16 cellular contexts compared by ENCODE assay signal in the genomic region with DNA sequence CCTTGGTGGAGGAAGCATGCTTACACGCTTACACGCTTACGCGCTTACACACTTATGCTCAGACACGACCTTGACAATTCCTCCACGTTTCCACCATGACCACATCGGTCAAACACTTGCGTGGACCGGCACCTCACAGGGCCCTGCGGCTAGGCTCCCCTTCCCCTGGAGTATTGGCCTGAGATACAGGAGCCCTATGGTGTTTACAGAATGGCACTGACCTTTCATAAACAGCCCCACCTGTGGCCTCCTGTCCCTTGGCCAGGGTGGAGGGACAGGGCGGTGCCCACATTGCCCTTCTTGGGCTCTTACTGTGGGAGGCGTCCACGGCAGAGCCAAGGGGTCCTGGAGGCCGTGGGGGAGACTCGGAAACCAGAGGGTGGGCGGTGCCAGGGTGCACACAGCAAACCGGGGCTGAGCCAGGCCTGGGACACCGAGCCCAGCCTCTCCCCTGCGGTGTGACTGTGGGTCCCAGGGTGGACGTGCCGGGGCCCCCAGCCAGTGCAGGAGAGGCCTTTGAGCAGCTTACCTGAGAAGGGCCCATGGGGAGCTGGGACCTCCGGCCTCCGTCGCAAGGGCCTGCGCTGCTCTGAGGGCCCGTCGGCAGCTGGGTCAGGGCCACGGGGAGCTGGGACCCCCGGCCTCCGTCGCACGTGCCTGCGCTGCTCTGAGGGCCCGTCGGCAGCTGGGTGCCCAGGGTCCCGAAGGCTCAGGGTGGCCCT. TPM values are rescaled to one million over a fixed set of nuclear protein-coding genes. Genes with fewer than 3 reads are reported as not detected.
DNase-seq lines count a peak whose midpoint lies in the region; ATAC-seq, FAIRE-seq and TF ChIP-seq lines count a peak whose summit lies in the region.
"Had no signal": no experiment of that assay in that cellular context is flagged by ENCODE, and none has a peak within 500 bp of the region (broad histone marks: within the 10 kb centered on the region; RNA-seq: fewer than 3 reads in every experiment).

No MANE protein-coding gene starts in this region.

- no peak overlapping the region for H3K27ac Mint-ChIP-seq in H9
- H3K27ac Mint-ChIP-seq: CD4-positive, CD25-positive, alpha-beta regulatory T cell had no signal

- H3K27me3 ChIP-seq in H9 (ENCODE audit: insufficient read depth, low read length) (no peaks in the 10 kb centered on the region), H1 (replicated peaks in 1 of 4; ENCODE audit: control insufficient read depth in 3 of 4, extremely low read depth in 1 of 4, insufficient read depth in 3 of 4, low read length in 3 of 4) (no peaks in the 10 kb centered on the region), liver (ENCODE audit: control insufficient read depth in 4 of 4, insufficient read depth in 4 of 4, low read length in 3 of 4) (no peaks in the 10 kb centered on the region), stomach (no peaks in the 10 kb centered on the region)
- H3K27me3 ChIP-seq: BLaER1 treated with 17β-estradiol and CSF1 and Interleukin-3, amounts not matched to agents 10 nM and 100 nM had no signal

- intact Hi-C loops in stomach (cut with DNase I; ENCODE audit: low total_unique reads) (no loop called here), cardiac septum (cut with DNase I) (no loop called here)

- no peak overlapping the region for H3K23ac ChIP-seq in H9 (ENCODE audit: insufficient read length, low read depth, low read length)
- H3K23ac ChIP-seq in H1 (ENCODE audit: insufficient read length), result no peak overlapping the region

- peaks cover 5% of the 10 kb centered on the region for H4K20me1 ChIP-seq in H9 (ENCODE audit: control insufficient read depth, insufficient read depth, insufficient read length)
- peaks cover under 1 to 7% of the 10 kb centered on the region in 2 experiments for H4K20me1 ChIP-seq in H1 (replicated peaks in 1 of 2; ENCODE audit: control insufficient read depth in 1 of 2, insufficient read depth in 2 of 2, low read length in 2 of 2)

- H3K4me2 ChIP-seq in H9 (ENCODE audit: insufficient read depth, insufficient read length, low read length) (no peak overlapping the region), H1 (ENCODE audit: insufficient read depth in 1 of 2, low read depth in 2 of 2, low read length in 2 of 2) (no peak overlapping the region)
- H3K4me2 ChIP-seq: BLaER1 treated with 17β-estradiol and CSF1 and Interleukin-3, amounts not matched to agents 10 nM and 100 nM had no signal

- no peak overlapping the region for H3K4me3 ChIP-seq in H1 (ENCODE audit: extremely low read depth in 1 of 4, insufficient read depth in 2 of 4, low read depth in 3 of 4, low read length in 4 of 4)
- H3K4me3 ChIP-seq in liver (ENCODE audit: low read depth in 1 of 3, low read length in 3 of 3), result no peak overlapping the region
- no peak overlapping the region for H3K4me3 ChIP-seq in stomach
- H3K4me3 ChIP-seq: BLaER1 treated with 17β-estradiol and CSF1 and Interleukin-3, amounts not matched to agents 10 nM and 100 nM had no signal

- no peaks in the 10 kb centered on the region for H3K4me1 ChIP-seq in H9 (ENCODE audit: insufficient read depth, low read length)
- peaks cover 0 to 2% (median 0%) of the 10 kb centered on the region in 4 experiments; a peak in 1 of 7 replicates for H3K4me1 ChIP-seq in H1 (replicated peaks in 1 of 4; ENCODE audit: control insufficient read depth in 3 of 4, insufficient read depth in 4 of 4, low read length in 3 of 4)
- H3K4me1 ChIP-seq in liver (ENCODE audit: control insufficient read depth in 4 of 4, insufficient read depth in 4 of 4, low read length in 3 of 4), result peaks cover 0 to 21% (median 13%) of the 10 kb centered on the region in 4 donors
- H3K4me1 ChIP-seq in stomach, result peaks cover 3 to 24% (median 12%) of the 10 kb centered on the region in 4 donors

- H3K9me3 Mint-ChIP-seq in H9, result 0 out of 5 replicates have a peak, but pooled peaks cover 0 to 2% of the 10 kb centered on the region in 2 experiments

- TF ChIP-seq POLR2A in H1 (IDR thresholded peaks at IDR 0.05; ENCODE audit: control extremely low read depth in 1 of 2, low read depth in 2 of 2, low read length in 2 of 2), result no peak
- TF ChIP-seq POLR2A in stomach (IDR thresholded peaks at IDR 0.05), result no peak

- H2AK5ac ChIP-seq in H9 (ENCODE audit: insufficient read length, low read length) (no peak overlapping the region), H1 (ENCODE audit: low read depth, low read length) (no peak overlapping the region)

- H3K36me3 Mint-ChIP-seq in H9 (ENCODE audit: insufficient read depth in 1 of 3, low read depth in 3 of 3), result peaks cover 30 to 46% (median 34%) of the 10 kb centered on the region in 3 experiments
- H3K36me3 Mint-ChIP-seq: CD4-positive, CD25-positive, alpha-beta regulatory T cell had no signal

- peaks cover 2% of the 10 kb centered on the region for H3K23me2 ChIP-seq in H9 (ENCODE audit: insufficient read length, low read depth, low read length, poor library complexity, severe bottlenecking)
- H3K23me2 ChIP-seq in H1 (ENCODE audit: low read depth, low read length), result no peaks in the 10 kb centered on the region

- H4K91ac ChIP-seq in H9 (ENCODE audit: insufficient read length, low read depth, low read length), result no peak overlapping the region
- no peak overlapping the region for H4K91ac ChIP-seq in H1 (replicated peaks; ENCODE audit: insufficient read length, low read length)

- no peak overlapping the region for H3T11ph ChIP-seq in H9 (ENCODE audit: low read length)

- FAIRE-seq in H1 (lab: Jason Lieb, UNC) (no peak), frontal cortex (lab: Jason Lieb, UNC) (no peak)
- FAIRE-seq: H54 had no signal

- TF ChIP-seq CTCF in H9 (conservative IDR thresholded peaks at IDR 0.05) (no peak), H1 (IDR thresholded peaks at IDR 0.05; ENCODE audit: control extremely low read depth in 1 of 3, insufficient read depth in 1 of 3, low read depth in 1 of 3, low read length in 3 of 3) (no peak), liver (IDR thresholded peaks at IDR 0.05; ENCODE audit: low read depth, low read length, missing input control) (no peak), stomach (IDR thresholded peaks at IDR 0.05) (no peak)

- CTCF ChIA-PET in H1 (lab: Charles Lee; ENCODE audit: partially characterized antibody), result interaction anchor here (1.0 to 1.6 kb wide), 2 partner anchors 13 to 21 kb away, joined by 3 to 5 read pairs; no protein-coding TSS in a partner anchor

- H3K79me1 ChIP-seq in H9 (ENCODE audit: insufficient read depth, low read depth, low read length, poor library complexity, severe bottlenecking) (no peaks in the 10 kb centered on the region), H1 (ENCODE audit: low read depth, low read length) (peaks cover 3% of the 10 kb centered on the region; the same call in 1 of the 2 replicates)

- H2BK12ac ChIP-seq in H9 (ENCODE audit: insufficient read length, low read depth, low read length), result no peak overlapping the region
- H2BK12ac ChIP-seq in H1 (ENCODE audit: low read depth, low read length), result no peak overlapping the region

- no peak for ATAC-seq in HG03095 (IDR thresholded peaks at IDR 0.05; ENCODE audit: unreplicated experiment)

- H3K9me3 ChIP-seq in H9 (ENCODE audit: control insufficient read depth, low read depth, low read length) (no peaks in the 10 kb centered on the region), H1 (ENCODE audit: insufficient read depth in 2 of 2, low read depth in 1 of 2, low read length in 1 of 2) (no peaks in the 10 kb centered on the region), liver (ENCODE audit: control insufficient read depth in 4 of 4, low read length in 3 of 4) (no peaks in the 10 kb centered on the region), stomach (no peaks in the 10 kb centered on the region)
- H3K9me3 ChIP-seq: BLaER1 treated with 17β-estradiol and CSF1 and Interleukin-3, amounts not matched to agents 10 nM and 100 nM had no signal

- POLR2A ChIA-PET in H1 (lab: Charles Lee; ENCODE audit: partially characterized antibody), result no interaction called here

- H3K9ac ChIP-seq in H9 (ENCODE audit: extremely low read depth, insufficient read length, low read length) (no peak overlapping the region), H1 (replicated peaks in 1 of 4; ENCODE audit: extremely low read depth in 1 of 4, low read depth in 3 of 4, low read length in 3 of 4) (no peak overlapping the region), liver (ENCODE audit: low read depth in 1 of 2, low read length in 2 of 2) (no peak overlapping the region)

- H3K4me3 Mint-ChIP-seq in H9, result no peak overlapping the region
- H3K4me3 Mint-ChIP-seq: CD4-positive, CD25-positive, alpha-beta regulatory T cell had no signal

- no peak overlapping the region for H2AFZ ChIP-seq in H9 (ENCODE audit: low read length)
- no peak overlapping the region for H2AFZ ChIP-seq in H1 (ENCODE audit: low read length)

- H3K56ac ChIP-seq in H9 (ENCODE audit: insufficient read length, low read depth, low read length), result no peak overlapping the region
- no peak overlapping the region for H3K56ac ChIP-seq in H1 (replicated peaks; ENCODE audit: insufficient read length, low read depth, low read length)

- H4K8ac ChIP-seq in H9 (replicated peaks; ENCODE audit: insufficient read length, low read depth, low read length) (no peak overlapping the region), H1 (ENCODE audit: extremely low read depth, insufficient read depth, low read length) (peak overlapping the region; percentile 85; the same call in 1 of the 2 replicates)

- H3K4me1 Mint-ChIP-seq in H9, result no peaks in the 10 kb centered on the region
- H3K4me1 Mint-ChIP-seq: CD4-positive, CD25-positive, alpha-beta regulatory T cell had no signal

- H3K36me3 ChIP-seq in H1 (ENCODE audit: control insufficient read depth in 2 of 4, insufficient read depth in 4 of 4, low read length in 3 of 4) (peaks cover 0 to 12% (median 3%) of the 10 kb centered on the region in 4 experiments; a peak in 4 of 8 replicates), liver (ENCODE audit: control insufficient read depth in 4 of 4, insufficient read depth in 3 of 4, low read depth in 1 of 4, low read length in 3 of 4) (peaks cover 12 to 49% (median 28%) of the 10 kb centered on the region in 4 donors), stomach (peaks cover 38 to 85% (median 69%) of the 10 kb centered on the region in 4 donors)

- H4K5ac ChIP-seq in H9 (ENCODE audit: insufficient read length, low read depth, low read length), result no peak overlapping the region
- no peak overlapping the region for H4K5ac ChIP-seq in H1 (ENCODE audit: insufficient read length, low read depth, low read length)

- no peak for TF ChIP-seq EP300 in H1 (IDR thresholded peaks at IDR 0.05; ENCODE audit: borderline replicate concordance in 1 of 2, low read depth in 2 of 2, low read length in 2 of 2)
- TF ChIP-seq EP300 in stomach (IDR thresholded peaks at IDR 0.05), result no peak

- no CpG with 5 or more reads among the region's 36 CpGs for WGBS in H9 (ENCODE audit: extremely low coverage, insufficient read length, low lambda C conversion rate)
- 92% methylated on average over 36 of the region's 36 CpGs; no CpG with 5 or more reads in 1 of the 2 experiments for WGBS in H1 (ENCODE audit: extremely low coverage in 1 of 2, insufficient coverage in 1 of 2, insufficient read length in 1 of 2, insufficient replicate concordance in 2 of 2, low coverage in 1 of 2, low lambda C conversion rate in 2 of 2, missing lambda C conversion rate in 1 of 2), 2 experiments
- 93% methylated on average over 36 of the region's 36 CpGs for WGBS in liver
- WGBS in stomach, 5 donors, result 83 to 91% (median 90%) methylated on average over 29 to 36 of the region's 36 CpGs

- H3K79me2 ChIP-seq in H9 (ENCODE audit: insufficient read depth, low read length) (no peaks in the 10 kb centered on the region), H1 (ENCODE audit: control insufficient read depth in 1 of 2, insufficient read depth in 2 of 2, low read length in 2 of 2) (no peaks in the 10 kb centered on the region; a peak in 1 of 4 replicates)

- H2BK5ac ChIP-seq in H9 (ENCODE audit: insufficient read length, low read length), result no peak overlapping the region
- no peak overlapping the region for H2BK5ac ChIP-seq in H1 (ENCODE audit: low read depth, low read length)

- no peak for DNase-seq in H9
- DNase-seq in H1 (ENCODE audit: low read depth in 1 of 2, low spot score in 2 of 2), result no peak
- no peak for DNase-seq in stomach
- DNase-seq in frontal cortex (ENCODE audit: low spot score in 2 of 2), result no peak
- DNase-seq in cardiac septum (ENCODE audit: low spot score), result no peak
- DNase-seq: ACHN; Calu3; CD4-positive, CD25-positive, alpha-beta regulatory T cell; DMS 273 treated with DMSO at 0.1 percent for 48 hours had no signal

- no peak overlapping the region for H2BK15ac ChIP-seq in H9 (ENCODE audit: low read depth, low read length)
- no peak overlapping the region for H2BK15ac ChIP-seq in H1 (ENCODE audit: low read length)

- TF ChIP-seq RAD21 in H1 (IDR thresholded peaks at IDR 0.05 in 1 of 2, conservative IDR thresholded peaks at IDR 0.05 in 1 of 2; ENCODE audit: low read depth in 2 of 2, low read length in 2 of 2), result no peak
- no peak for TF ChIP-seq RAD21 in liver (IDR thresholded peaks at IDR 0.05)

- H3K14ac ChIP-seq in H9 (ENCODE audit: insufficient read depth, low read length), result peak overlapping the region; percentile 35; the same call in 1 of the 2 replicates
- no peak overlapping the region for H3K14ac ChIP-seq in H1 (ENCODE audit: insufficient read length)

- no peak overlapping the region for H2BK120ac ChIP-seq in H9 (ENCODE audit: low read depth, low read length, poor library complexity, severe bottlenecking)
- H2BK120ac ChIP-seq in H1 (replicated peaks; ENCODE audit: low read depth, low read length), result no peak overlapping the region

- H3K4ac ChIP-seq in H9 (ENCODE audit: low read depth, low read length) (no peak overlapping the region), H1 (replicated peaks; ENCODE audit: insufficient read length, low read depth, low read length) (no peak overlapping the region)

- no peak overlapping the region for H3K18ac ChIP-seq in H9 (ENCODE audit: insufficient read length, low read depth, low read length)
- H3K18ac ChIP-seq in H1 (ENCODE audit: extremely low read depth, low read length), result no peak overlapping the region

- H2BK20ac ChIP-seq in H9 (ENCODE audit: low read depth, low read length, poor library complexity, severe bottlenecking) (no peak overlapping the region), H1 (ENCODE audit: low read length) (no peak overlapping the region)

- H3K27ac ChIP-seq in H9 (ENCODE audit: insufficient read length, low read depth, low read length) (no peak overlapping the region), H1 (ENCODE audit: low read depth, low read length) (no peak overlapping the region), liver (ENCODE audit: low read depth in 1 of 2, low read length in 2 of 2) (peak overlapping the region; percentile 53 to 57), stomach (peak overlapping the region in 3 of 5 donors; percentile 8 to 21 (median 17))
- H3K27ac ChIP-seq: BLaER1 treated with 17β-estradiol and CSF1 and Interleukin-3, amounts not matched to agents 10 nM and 100 nM had no signal

- peaks cover under 1% of the 10 kb centered on the region; the same call in 1 of the 2 replicates for H3K27me3 Mint-ChIP-seq in H9 (ENCODE audit: low read depth)
- H3K27me3 Mint-ChIP-seq: CD4-positive, CD25-positive, alpha-beta regulatory T cell had no signal

RNA-seq across cellular contexts. Expression of gene FOXL3, which starts 44.2 kb away (rescaled TPM):
- total RNA-seq in H9 (2021) (not detected in 2 replicates), liver (not detected), stomach (not detected), frontal cortex (not detected), cardiac septum (not detected)
- total RNA-seq in H1 (2021; fragmentation: NEBNext Ultra II Directional; extraction: Animal tissue kit (Norgen Biotek cat#: 25700)), result not detected in 2 replicates
- polyA plus RNA-seq in H1 (2011; rRNA removed) (not detected in 2 replicates), liver (not detected), stomach (not detected)
- polyA plus RNA-seq in H1 (2011; cell fraction: cytosol; rRNA removed), result not detected
- not detected for polyA plus RNA-seq in H1 (2011; cell fraction: nucleus; rRNA removed)
- polyA plus RNA-seq in H1 (2012, experiment 1 of 2), result not detected in 4 replicates
- polyA plus RNA-seq in H1 (2012, experiment 2 of 2), result not detected
- polyA plus RNA-seq in H1 (2013, experiment 1 of 2), result not detected
- not detected for polyA plus RNA-seq in H1 (2013, experiment 2 of 2)
- polyA minus RNA-seq in H1 (2011; rRNA and poly(A)+ RNA removed), result not detected in 2 replicates
- not detected for polyA minus RNA-seq in H1 (2011; cell fraction: cytosol; rRNA and poly(A)+ RNA removed)
- polyA minus RNA-seq in H1 (2011; cell fraction: nucleus; rRNA and poly(A)+ RNA removed), result not detected
- total RNA-seq: A172; Calu3; CD4-positive, CD25-positive, alpha-beta regulatory T cell; Daoy; HT1080 had no signal
- polyA plus RNA-seq: CD4-positive, CD25-positive, alpha-beta regulatory T cell had no signal

RNA-seq across cellular contexts. Expression of gene FAM20C, which starts 53.4 kb away (rescaled TPM):
- 57.2 and 62.6 TPM in 2 replicates for total RNA-seq in H9 (2021)
- 34.7 and 34.8 TPM in 2 replicates for total RNA-seq in H1 (2021; fragmentation: NEBNext Ultra II Directional; extraction: Animal tissue kit (Norgen Biotek cat#: 25700))
- polyA plus RNA-seq in H1 (2011; rRNA removed), result 9.5 and 13.9 TPM in 2 replicates
- polyA plus RNA-seq in H1 (2011; cell fraction: cytosol; rRNA removed), result 10.7 TPM
- polyA plus RNA-seq in H1 (2011; cell fraction: nucleus; rRNA removed), result 21.4 TPM
- 18.4 to 23.9 TPM (median 19.5 TPM) in 4 replicates for polyA plus RNA-seq in H1 (2012, experiment 1 of 2)
- 17.9 TPM for polyA plus RNA-seq in H1 (2012, experiment 2 of 2)
- polyA plus RNA-seq in H1 (2013, experiment 1 of 2), result 21.3 TPM
- polyA plus RNA-seq in H1 (2013, experiment 2 of 2), result 21.1 TPM
- 8.9 and 10.4 TPM in 2 replicates for polyA minus RNA-seq in H1 (2011; rRNA and poly(A)+ RNA removed)
- 17.1 TPM for polyA minus RNA-seq in H1 (2011; cell fraction: cytosol; rRNA and poly(A)+ RNA removed)
- 21.8 TPM for polyA minus RNA-seq in H1 (2011; cell fraction: nucleus; rRNA and poly(A)+ RNA removed)
- total RNA-seq in liver, result 10 to 100 TPM; 13.4 to 31.7 TPM
- polyA plus RNA-seq in liver, result 10 to 100 TPM; 31.3 to 40.4 TPM
- 10 to 100 TPM; 21.3 to 89.8 (median 49.0) TPM for total RNA-seq in stomach
- 10 to 100 TPM; 19.1 to 35.2 (median 33.9) TPM for polyA plus RNA-seq in stomach
- 19.6 TPM for total RNA-seq in frontal cortex
- total RNA-seq in cardiac septum, result 30.2 TPM
- total RNA-seq: CD4-positive, CD25-positive, alpha-beta regulatory T cell had no signal
- polyA plus RNA-seq: CD4-positive, CD25-positive, alpha-beta regulatory T cell had no signal

Comparison
In these comparisons a context has a peak if more than half of its experiments do, and no peak if none do; other contexts are left out.
1. H3K27ac ChIP-seq: peak in liver (2 of 2) and stomach (3 of 5); none in H9 (single experiment) and H1 (single experiment).